9 cellular contexts compared by ENCODE assay signal in the genomic region with DNA sequence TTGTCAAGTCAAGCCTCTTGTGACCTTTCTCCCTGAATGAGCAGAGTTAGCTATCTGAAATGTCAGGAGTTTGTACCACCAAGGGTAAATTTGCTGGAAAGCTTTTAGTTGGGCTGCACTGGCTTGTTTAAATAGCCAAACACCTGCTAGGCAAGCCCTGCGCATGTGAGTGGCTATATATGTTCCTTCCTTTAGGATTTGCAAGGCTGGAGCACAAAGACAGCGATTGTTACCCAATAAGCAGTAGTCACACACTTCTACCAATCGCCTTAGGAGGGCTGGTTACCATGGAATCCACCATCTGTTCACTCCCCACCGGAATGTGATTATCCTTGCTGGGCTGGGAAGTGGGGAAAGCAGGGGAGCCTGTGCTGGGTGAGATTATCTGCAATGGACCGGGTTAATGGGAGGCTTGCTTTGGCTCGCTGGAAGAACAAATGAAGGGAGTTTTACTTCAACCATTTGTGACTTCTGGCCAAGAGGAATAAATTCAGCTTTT.
DNase-seq lines count a peak whose midpoint lies in the region; ATAC-seq, FAIRE-seq and TF ChIP-seq lines count a peak whose summit lies in the region.
"Had no signal": no experiment of that assay in that cellular context is flagged by ENCODE, and none has a peak within 500 bp of the region (broad histone marks: within the 10 kb centered on the region; RNA-seq: fewer than 3 reads in every experiment).

No MANE protein-coding gene starts in this region.

- H3K27me3 ChIP-seq in pancreas, result no peaks in the 10 kb centered on the region

- H3K27ac Mint-ChIP-seq in glutamatergic neuron (ENCODE audit: unreplicated experiment), result peak overlapping the region; percentile 98

- no peaks in the 10 kb centered on the region for H3K36me3 Mint-ChIP-seq in glutamatergic neuron (ENCODE audit: unreplicated experiment)

- H3K9me3 ChIP-seq in pancreas, result no peaks in the 10 kb centered on the region

- 7 to 9% methylated on average over 6 of the region's 6 CpGs for WGBS in pancreas, 2 donors

- H3K4me3 ChIP-seq in pancreas, result peak overlapping the region in 2 of 4 donors; percentile 2 to 13

- in situ Hi-C loops in SK-MEL-5 (cut with HindIII; ENCODE audit: low pct_unique_long_range_greater_than_20kb, low sequenced_read_pairs), result no loop called here

- DNase-seq in NCI-H1436 (lab: John Stamatoyannopoulos, UW) (peak; percentile 20), NCI-H1436 treated with DMSO at 0.1 percent for 48 hours (lab: John Stamatoyannopoulos, UW) (no peak), SK-MEL-5 (ENCODE audit: low read depth, low spot score) (peak; percentile 99), glutamatergic neuron (peak; percentile 71), pancreas (peak in 3 of 6 donors; percentile 46 to 51 (median 50)), RKO (ENCODE audit: low spot score) (no peak)
- DNase-seq in stimulated activated CD4-positive, alpha-beta T cell treated with anti-CD3 and anti-CD28 coated beads, Interleukin-12 subunit alpha, Interleukin-12 subunit beta, amount 100 ng/mL, for 4 hours, result no peak

- H3K27me3 Mint-ChIP-seq in glutamatergic neuron (ENCODE audit: unreplicated experiment), result peaks cover 8% of the 10 kb centered on the region

- H3K36me3 ChIP-seq in pancreas, result no peaks in the 10 kb centered on the region

- peaks cover 25 to 51% (median 28%) of the 10 kb centered on the region in 3 donors for H3K4me1 ChIP-seq in pancreas

- FAIRE-seq in pancreas (lab: Jason Lieb, UNC), result no peak

- no peak for TF ChIP-seq CTCF in glutamatergic neuron (IDR thresholded peaks at IDR 0.05; ENCODE audit: partially characterized antibody, unreplicated experiment)
- no peak for TF ChIP-seq CTCF in pancreas (IDR thresholded peaks at IDR 0.05)

- peak overlapping the region; percentile 6 to 76 (median 52) for H3K27ac ChIP-seq in pancreas
- H3K27ac ChIP-seq: 22Rv1 had no signal

- peaks cover 6% of the 10 kb centered on the region for H3K9me3 Mint-ChIP-seq in glutamatergic neuron (ENCODE audit: unreplicated experiment)

- ATAC-seq in pancreas (peak; percentile 78 to 82 (median 80)), GM21390 (IDR thresholded peaks at IDR 0.05; ENCODE audit: unreplicated experiment) (no peak)

- peak overlapping the region; percentile 95 for H3K4me3 Mint-ChIP-seq in glutamatergic neuron (ENCODE audit: unreplicated experiment)

- intact Hi-C loops in pancreas (cut with DNase I), result no loop called here

- peaks cover 28% of the 10 kb centered on the region for H3K4me1 Mint-ChIP-seq in glutamatergic neuron (ENCODE audit: low read depth, unreplicated experiment)

Comparison
In these comparisons a context has a peak if more than half of its experiments do, and no peak if none do; other contexts are left out.
1. DNase-seq: peak in NCI-H1436 (single experiment), SK-MEL-5 (single experiment) and glutamatergic neuron (single experiment); none in NCI-H1436 treated with DMSO at 0.1 percent for 48 hours (single experiment), stimulated activated CD4-positive, alpha-beta T cell treated with anti-CD3 and anti-CD28 coated beads, Interleukin-12 subunit alpha, Interleukin-12 subunit beta, amount 100 ng/mL, for 4 hours (single experiment) and RKO (single experiment).